ENCODE assay signal across 1 cellular context in genomic region chr13:113245858-113246791, GRCh38.
TF ChIP-seq lines count a peak whose summit lies in the region.

No MANE protein-coding gene starts in this region.

TF ChIP-seq in liver, 16 proteins besides CTCF, POLR2A, EP300 and RAD21:
- TF ChIP-seq SP1 (IDR thresholded peaks at IDR 0.05), result no peak
- no peak for TF ChIP-seq ZBTB33 (IDR thresholded peaks at IDR 0.05)
- no peak for TF ChIP-seq RXRA (IDR thresholded peaks at IDR 0.05)
- TF ChIP-seq TAF1 (conservative IDR thresholded peaks at IDR 0.05), result no peak
- TF ChIP-seq REST (IDR thresholded peaks at IDR 0.05), result no peak
- TF ChIP-seq NR2F2 (IDR thresholded peaks at IDR 0.05), result no peak
- no peak for TF ChIP-seq EGR1 (IDR thresholded peaks at IDR 0.05; ENCODE audit: low read depth in 2 of 2)
- no peak for TF ChIP-seq FOXA1 (IDR thresholded peaks at IDR 0.05)
- TF ChIP-seq YY1 (IDR thresholded peaks at IDR 0.05), result no peak
- TF ChIP-seq FOXA2 (IDR thresholded peaks at IDR 0.05), result no peak
- no peak for TF ChIP-seq JUND (IDR thresholded peaks at IDR 0.05)
